In the genomic region with DNA sequence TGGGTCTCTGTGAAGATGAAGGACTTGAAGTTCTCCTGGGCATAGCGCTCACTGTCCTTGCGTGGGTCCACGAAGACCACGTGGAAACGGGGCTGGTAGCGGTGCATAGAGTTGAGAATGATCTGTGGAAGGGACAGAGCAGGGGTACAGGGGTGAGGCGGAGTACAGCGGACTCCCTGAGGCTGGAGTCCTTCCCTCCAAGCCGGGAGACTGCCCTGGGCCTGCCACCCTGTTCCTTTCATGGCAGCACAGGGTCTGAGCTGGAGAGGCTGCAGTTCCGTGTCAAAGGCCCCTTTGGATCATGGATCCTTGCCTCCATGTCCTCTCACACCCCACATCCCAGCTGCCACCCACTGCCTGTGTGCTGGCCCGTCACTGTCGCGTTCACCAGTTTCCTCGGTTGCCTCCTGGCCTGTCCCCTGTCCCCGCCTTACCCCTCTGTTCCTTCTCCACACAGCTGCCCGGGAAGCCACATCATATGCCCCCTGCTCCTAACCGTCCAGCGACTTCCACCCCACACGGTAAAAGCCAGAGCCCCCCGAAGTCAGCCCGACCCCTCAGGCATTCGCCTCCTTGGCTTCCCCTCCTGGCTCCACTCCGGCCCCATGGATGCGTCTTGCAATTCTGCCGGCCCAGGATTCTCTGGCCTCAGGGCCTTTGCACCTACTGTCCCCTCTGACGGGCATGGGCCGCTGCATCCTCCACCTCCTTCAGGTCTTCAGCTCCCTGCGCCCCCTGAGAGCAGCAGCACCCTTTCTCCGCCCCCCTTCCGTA, we compare ENCODE assay signal across 20 cellular contexts. TPM values are rescaled to one million over a fixed set of nuclear protein-coding genes. Genes with fewer than 3 reads are reported as not detected.
DNase-seq lines count a peak whose midpoint lies in the region; ATAC-seq and TF ChIP-seq lines count a peak whose summit lies in the region.
"Had no signal": no experiment of that assay in that cellular context is flagged by ENCODE, and none has a peak within 500 bp of the region (broad histone marks: within the 10 kb centered on the region; RNA-seq: fewer than 3 reads in every experiment).

No MANE protein-coding gene starts in this region.

- H3K27ac ChIP-seq in hepatocyte: no peak overlapping the region
- H3K27ac ChIP-seq: coronary artery, tibial artery, WERI-Rb-1 had no signal

- H3K4me1 ChIP-seq in hepatocyte (ENCODE audit: insufficient read depth): peaks cover 13% of the 10 kb centered on the region

- DNase-seq in stimulated activated naive CD8-positive, alpha-beta T cell treated with anti-CD3 and anti-CD28 coated beads, Interleukin-15, amount 100 ng/mL, for 72 hours: no peak
- no peak for DNase-seq in stimulated activated naive CD8-positive, alpha-beta T cell treated with anti-CD3 and anti-CD28 coated beads, Interleukin-15, Interleukin-2, amounts not matched to agents 100 U/mL and 50 U/mL, for 24 hours
- DNase-seq in hepatocyte (ENCODE audit: low spot score) (peak; percentile 4), UCSD-AML1 (lab: John Stamatoyannopoulos, UW; ENCODE audit: unreplicated experiment) (no peak), NCI-H2107 treated with DMSO at 0.1 percent for 48 hours (lab: John Stamatoyannopoulos, UW; ENCODE audit: unreplicated experiment) (no peak), kidney glomerular epithelial cell (lab: John Stamatoyannopoulos, UW) (no peak), HPDE6-E6E7 (ENCODE audit: extremely low spot score) (no peak)
- DNase-seq in natural killer cell treated with Interleukin-12 subunit alpha and Interleukin-12 subunit beta and Interleukin-15 and Interleukin-18, amount 100 ng/mL, for 72 hours (ENCODE audit: low spot score): no peak
- DNase-seq: ACHN; activated CD4-positive, alpha-beta T cell treated with anti-CD3 and anti-CD28 coated beads, Interleukin-2, amount 50 U/mL, for 48 hours; foreskin fibroblast; hippocampal formation; MG63; NCI-H1694; NCI-H510A treated with DMSO at 0.1 percent for 48 hours; tibial artery; WERI-Rb-1 had no signal

- H2AFZ ChIP-seq in hepatocyte: no peak overlapping the region

- no peak overlapping the region for H3K4me2 ChIP-seq in hepatocyte

- 95% methylated on average over 28 of the region's 30 CpGs for whole genome bisulfite sequencing in hepatocyte (ENCODE audit: low lambda C conversion rate, missing lambda C conversion rate)

- H3K27me3 ChIP-seq in hepatocyte: no peaks in the 10 kb centered on the region
- H3K27me3 ChIP-seq: MG63 had no signal

- H4K20me1 ChIP-seq in hepatocyte (ENCODE audit: insufficient read depth, poor library complexity, severe bottlenecking): no peaks in the 10 kb centered on the region

- H3K36me3 ChIP-seq in hepatocyte (replicated peaks; ENCODE audit: insufficient read depth, low read depth): no peaks in the 10 kb centered on the region
- H3K36me3 ChIP-seq: MG63, tibial artery, WERI-Rb-1 had no signal

- H3K27me3 Mint-ChIP-seq in stimulated activated naive CD8-positive, alpha-beta T cell treated with anti-CD3 and anti-CD28 coated beads, Interleukin-15, amount 100 ng/mL, for 72 hours: no peaks in the 10 kb centered on the region
- H3K27me3 Mint-ChIP-seq in natural killer cell treated with Interleukin-12 subunit alpha and Interleukin-12 subunit beta and Interleukin-15 and Interleukin-18, amount 100 ng/mL, for 72 hours: no peaks in the 10 kb centered on the region

- no peak for ATAC-seq in stimulated activated naive CD8-positive, alpha-beta T cell treated with anti-CD3 and anti-CD28 coated beads, Interleukin-15, amount 100 ng/mL, for 72 hours
- no peak for ATAC-seq in stimulated activated naive CD8-positive, alpha-beta T cell treated with anti-CD3 and anti-CD28 coated beads, Interleukin-15, Interleukin-2, amounts not matched to agents 100 U/mL and 50 U/mL, for 24 hours
- no peak for ATAC-seq in natural killer cell treated with Interleukin-12 subunit alpha and Interleukin-12 subunit beta and Interleukin-15 and Interleukin-18, amount 100 ng/mL, for 72 hours
- ATAC-seq: activated naive CD4-positive, alpha-beta T cell treated with anti-CD3 and anti-CD28 coated beads, Interleukin-2, amount 50 U/mL, for 72 hours had no signal

- no peaks in the 10 kb centered on the region for H3K9me2 ChIP-seq in hepatocyte (replicated peaks; ENCODE audit: insufficient read depth)

- no peak overlapping the region for H3K4me3 ChIP-seq in hepatocyte
- H3K4me3 ChIP-seq: coronary artery, MG63, tibial artery had no signal

- TF ChIP-seq CTCF in hepatocyte (IDR thresholded peaks at IDR 0.05; ENCODE audit: poor library complexity): no peak

- H3K4me3 Mint-ChIP-seq in stimulated activated naive CD8-positive, alpha-beta T cell treated with anti-CD3 and anti-CD28 coated beads, Interleukin-15, amount 100 ng/mL, for 72 hours: no peak overlapping the region
- H3K4me3 Mint-ChIP-seq in natural killer cell treated with Interleukin-12 subunit alpha and Interleukin-12 subunit beta and Interleukin-15 and Interleukin-18, amount 100 ng/mL, for 72 hours: peak overlapping the region; percentile 20

- no peaks in the 10 kb centered on the region for H3K9me3 ChIP-seq in hepatocyte (ENCODE audit: low read depth)
- H3K9me3 ChIP-seq: MG63, tibial artery had no signal

- H3K79me2 ChIP-seq in hepatocyte: no peaks in the 10 kb centered on the region

- no peaks in the 10 kb centered on the region for H3K9me3 Mint-ChIP-seq in stimulated activated naive CD8-positive, alpha-beta T cell treated with anti-CD3 and anti-CD28 coated beads, Interleukin-15, amount 100 ng/mL, for 72 hours
- no peaks in the 10 kb centered on the region for H3K9me3 Mint-ChIP-seq in natural killer cell treated with Interleukin-12 subunit alpha and Interleukin-12 subunit beta and Interleukin-15 and Interleukin-18, amount 100 ng/mL, for 72 hours
- H3K9me3 Mint-ChIP-seq: activated naive CD4-positive, alpha-beta T cell treated with anti-CD3 and anti-CD28 coated beads, Interleukin-2, amount 50 U/mL, for 72 hours had no signal

- H3K4me1 Mint-ChIP-seq in stimulated activated naive CD8-positive, alpha-beta T cell treated with anti-CD3 and anti-CD28 coated beads, Interleukin-15, amount 100 ng/mL, for 72 hours: peaks cover 32% of the 10 kb centered on the region
- peaks cover 11 to 13% of the 10 kb centered on the region in 2 donors for H3K4me1 Mint-ChIP-seq in natural killer cell treated with Interleukin-12 subunit alpha and Interleukin-12 subunit beta and Interleukin-15 and Interleukin-18, amount 100 ng/mL, for 72 hours (ENCODE audit: low read depth in 2 of 2)

- no peaks in the 10 kb centered on the region for H3K36me3 Mint-ChIP-seq in natural killer cell treated with Interleukin-12 subunit alpha and Interleukin-12 subunit beta and Interleukin-15 and Interleukin-18, amount 100 ng/mL, for 72 hours
- H3K36me3 Mint-ChIP-seq: activated naive CD4-positive, alpha-beta T cell treated with anti-CD3 and anti-CD28 coated beads, Interleukin-2, amount 50 U/mL, for 72 hours had no signal

- peak overlapping the region; percentile 33 to 89 for H3K27ac Mint-ChIP-seq in stimulated activated naive CD8-positive, alpha-beta T cell treated with anti-CD3 and anti-CD28 coated beads, Interleukin-15, amount 100 ng/mL, for 72 hours
- H3K27ac Mint-ChIP-seq in natural killer cell treated with Interleukin-12 subunit alpha and Interleukin-12 subunit beta and Interleukin-15 and Interleukin-18, amount 100 ng/mL, for 72 hours: no peak overlapping the region
- H3K27ac Mint-ChIP-seq: activated naive CD4-positive, alpha-beta T cell treated with anti-CD3 and anti-CD28 coated beads, Interleukin-2, amount 50 U/mL, for 72 hours had no signal

RNA-seq across cellular contexts. Expression of gene NUDT8, which starts 3.4 kb away (rescaled TPM):
- total RNA-seq in hepatocyte: 12.9 and 13.6 TPM in 2 replicates
- 28.7 and 29.2 TPM in 2 replicates for polyA plus RNA-seq in hepatocyte
- 10 to 100 TPM in 1 of 2 donors, 1 to 10 TPM in 1; 9.9 to 11.5 TPM for total RNA-seq in natural killer cell treated with Interleukin-12 subunit alpha and Interleukin-12 subunit beta and Interleukin-15 and Interleukin-18, amount 100 ng/mL, for 72 hours

RNA-seq across cellular contexts. Expression of gene TBX10, which starts 6.4 kb away (rescaled TPM):
- 0.70 TPM in 1 of 2 replicates, not detected in the other for total RNA-seq in hepatocyte
- 0.34 TPM in 1 of 2 replicates, not detected in the other for polyA plus RNA-seq in hepatocyte
- not detected for total RNA-seq in natural killer cell treated with Interleukin-12 subunit alpha and Interleukin-12 subunit beta and Interleukin-15 and Interleukin-18, amount 100 ng/mL, for 72 hours
- total RNA-seq: activated naive CD4-positive, alpha-beta T cell treated with anti-CD3 and anti-CD28 coated beads, Interleukin-2, amount 50 U/mL, for 72 hours; endothelial cell of umbilical vein had no signal
- polyA plus RNA-seq: endothelial cell of umbilical vein had no signal

RNA-seq across cellular contexts. Expression of gene ACY3, which starts 17.4 kb away (rescaled TPM):
- total RNA-seq in hepatocyte: 9.5 and 15.4 TPM in 2 replicates
- 18.7 and 20.9 TPM in 2 replicates for polyA plus RNA-seq in hepatocyte
- total RNA-seq in natural killer cell treated with Interleukin-12 subunit alpha and Interleukin-12 subunit beta and Interleukin-15 and Interleukin-18, amount 100 ng/mL, for 72 hours: not detected
- total RNA-seq: endothelial cell of umbilical vein had no signal
- polyA plus RNA-seq: endothelial cell of umbilical vein had no signal

RNA-seq across cellular contexts. Expression of gene NDUFV1, which starts 26.4 kb away (rescaled TPM):
- total RNA-seq in hepatocyte: 163 and 194 TPM in 2 replicates
- 226 and 239 TPM in 2 replicates for polyA plus RNA-seq in hepatocyte
- 100 to 1,000 TPM; 246 to 381 TPM for total RNA-seq in natural killer cell treated with Interleukin-12 subunit alpha and Interleukin-12 subunit beta and Interleukin-15 and Interleukin-18, amount 100 ng/mL, for 72 hours

RNA-seq across cellular contexts. Expression of gene ALDH3B2, which starts 41.3 kb away (rescaled TPM):
- total RNA-seq in hepatocyte: 0.80 and 2.5 TPM in 2 replicates
- 0.61 and 1.6 TPM in 2 replicates for polyA plus RNA-seq in hepatocyte
- total RNA-seq in natural killer cell treated with Interleukin-12 subunit alpha and Interleukin-12 subunit beta and Interleukin-15 and Interleukin-18, amount 100 ng/mL, for 72 hours: not detected
- total RNA-seq: activated naive CD4-positive, alpha-beta T cell treated with anti-CD3 and anti-CD28 coated beads, Interleukin-2, amount 50 U/mL, for 72 hours; endothelial cell of umbilical vein had no signal
- polyA plus RNA-seq: endothelial cell of umbilical vein had no signal

Comparison
In these comparisons a context has a peak if more than half of its experiments do, and no peak if none do; other contexts are left out.
1. H3K27ac Mint-ChIP-seq: peak in stimulated activated naive CD8-positive, alpha-beta T cell treated with anti-CD3 and anti-CD28 coated beads, Interleukin-15, amount 100 ng/mL, for 72 hours (2 of 2); none in natural killer cell treated with Interleukin-12 subunit alpha and Interleukin-12 subunit beta and Interleukin-15 and Interleukin-18, amount 100 ng/mL, for 72 hours (0 of 2).